33 cellular contexts compared by ENCODE assay signal in the genomic region with DNA sequence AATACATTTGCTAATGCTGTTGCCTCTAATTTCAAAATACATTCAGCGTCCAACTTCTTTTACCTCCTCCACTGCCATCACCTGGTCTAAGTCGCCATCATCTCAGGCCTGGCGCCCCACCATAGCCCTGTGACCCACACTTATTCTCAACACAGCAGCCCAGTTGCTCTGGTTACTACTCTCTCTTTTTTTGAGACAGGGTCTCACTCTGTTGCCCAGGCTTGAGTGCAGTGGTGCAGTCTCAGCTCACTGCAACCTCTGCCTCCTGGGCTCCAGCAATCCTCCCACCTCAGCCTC.
"Had no signal": no experiment of that assay in that cellular context is flagged by ENCODE, and none has a peak within 500 bp of the region (broad histone marks: within the 10 kb centered on the region; RNA-seq: fewer than 3 reads in every experiment).

No MANE protein-coding gene starts in this region.

- H3K27me3 Mint-ChIP-seq: activated CD4-positive, alpha-beta memory T cell treated with anti-CD3 and anti-CD28 coated beads for 36 hours; activated CD8-positive, alpha-beta T cell treated with anti-CD3 and anti-CD28 coated beads for 36 hours; activated T-helper 17 cell treated with anti-CD3 and anti-CD28 coated beads, Interleukin-2, amount 50 U/mL, for 72 hours; T-cell had no signal

- H3K4me3 Mint-ChIP-seq: activated B cell treated with CpG ODN at 0.5 μM for 24 hours; activated CD4-positive, alpha-beta memory T cell treated with anti-CD3 and anti-CD28 coated beads for 36 hours; activated CD4-positive, alpha-beta T cell treated with anti-CD3 and anti-CD28 coated beads, Interleukin-2, amount 10 ng/mL, durations not matched to agents 24 days and 14 days; activated CD8-positive, alpha-beta T cell treated with anti-CD3 and anti-CD28 coated beads for 36 hours; activated naive CD4-positive, alpha-beta T cell treated with anti-CD3 and anti-CD28 coated beads for 36 hours; activated naive CD8-positive, alpha-beta T cell treated with anti-CD3 and anti-CD28 coated beads, Interleukin-2, amount 10 ng/mL, durations not matched to agents 7 days and 5 days; activated T-cell treated with anti-CD3 and anti-CD28 coated beads, Interleukin-2, amount 50 U/mL, for 4 hours; activated T-cell treated with anti-CD3 and anti-CD28 coated beads, Interleukin-2, amount 50 U/mL, for 72 hours; activated T-helper 1 cell treated with anti-CD3 and anti-CD28 coated beads, Interleukin-12 subunit alpha, Interleukin-12 subunit beta, Interleukin-2, Interleukin-4 antibody, amounts not matched to agents 30 ng/mL and 10 ng/mL and 1 ng/mL, durations not matched to agents 14 hours and 24 hours and 36 hours; activated T-helper 17 cell treated with anti-CD3 and anti-CD28 coated beads, Interleukin-2, amount 50 U/mL, for 72 hours; central memory CD8-positive, alpha-beta T cell; T-cell; T-helper 2 cell treated with Interferon-gamma antibody and Interleukin-4, amounts not matched to agents 5 μg/mL and 100 μg/mL, for 36 hours had no signal

- H3K27ac ChIP-seq: adrenal gland, ascending aorta, cardiac muscle cell, VCaP had no signal

- H3K9me3 ChIP-seq: adrenal gland, ascending aorta had no signal

- H3K4me1 ChIP-seq: adrenal gland, ascending aorta had no signal

- H3K36me3 Mint-ChIP-seq: activated CD4-positive, alpha-beta memory T cell treated with anti-CD3 and anti-CD28 coated beads for 36 hours; activated naive CD8-positive, alpha-beta T cell treated with anti-CD3 and anti-CD28 coated beads, Interleukin-2, amount 10 ng/mL, durations not matched to agents 7 days and 5 days; brain; T-cell had no signal

- H3K27me3 ChIP-seq: adrenal gland, ascending aorta had no signal

- H3K27ac Mint-ChIP-seq: activated B cell treated with CpG ODN at 0.5 μM for 24 hours; activated CD4-positive, alpha-beta memory T cell treated with anti-CD3 and anti-CD28 coated beads for 36 hours; activated CD4-positive, alpha-beta T cell treated with anti-CD3 and anti-CD28 coated beads, Interleukin-2, amount 10 ng/mL, durations not matched to agents 24 days and 14 days; activated CD8-positive, alpha-beta T cell treated with anti-CD3 and anti-CD28 coated beads for 36 hours; activated naive CD4-positive, alpha-beta T cell treated with anti-CD3 and anti-CD28 coated beads for 36 hours; activated naive CD8-positive, alpha-beta T cell treated with anti-CD3 and anti-CD28 coated beads, Interleukin-2, amount 10 ng/mL, durations not matched to agents 7 days and 5 days; activated T-cell treated with anti-CD3 and anti-CD28 coated beads, Interleukin-2, amount 50 U/mL, for 72 hours; activated T-helper 1 cell treated with anti-CD3 and anti-CD28 coated beads, Interleukin-12 subunit alpha, Interleukin-12 subunit beta, Interleukin-2, Interleukin-4 antibody, amounts not matched to agents 30 ng/mL and 10 ng/mL and 1 ng/mL, durations not matched to agents 14 hours and 24 hours and 36 hours; activated T-helper 17 cell treated with anti-CD3 and anti-CD28 coated beads, Interleukin-2, amount 50 U/mL, for 72 hours; T-helper 2 cell treated with Interferon-gamma antibody and Interleukin-4, amounts not matched to agents 5 μg/mL and 100 μg/mL, for 36 hours had no signal

- H3K36me3 ChIP-seq: adrenal gland, ascending aorta, cardiac muscle cell had no signal

- H3K4me1 Mint-ChIP-seq: activated B cell treated with CpG ODN at 0.5 μM for 24 hours; activated CD4-positive, alpha-beta T cell treated with anti-CD3 and anti-CD28 coated beads, Interleukin-2, amount 10 ng/mL, durations not matched to agents 24 days and 14 days; activated naive CD8-positive, alpha-beta T cell treated with anti-CD3 and anti-CD28 coated beads, Interleukin-2, amount 10 ng/mL, durations not matched to agents 7 days and 5 days; activated T-helper 17 cell treated with anti-CD3 and anti-CD28 coated beads, Interleukin-2, amount 50 U/mL, for 72 hours had no signal

- ATAC-seq: activated CD8-positive, alpha-beta T cell treated with anti-CD3 and anti-CD28 coated beads for 36 hours; activated naive CD4-positive, alpha-beta T cell treated with anti-CD3 and anti-CD28 coated beads, Interleukin-2, amount 50 U/mL, for 72 hours; activated T-cell treated with anti-CD3 and anti-CD28 coated beads, Interleukin-2, amount 50 U/mL, for 4 hours; activated T-cell treated with anti-CD3 and anti-CD28 coated beads, Interleukin-2, amount 50 U/mL, for 72 hours; activated T-helper 17 cell treated with anti-CD3 and anti-CD28 coated beads, Interleukin-2, amount 50 U/mL, for 72 hours; T-cell had no signal

- DNase-seq: activated B cell treated with CpG ODN at 0.5 μM for 24 hours; activated CD4-positive, alpha-beta memory T cell treated with anti-CD3 and anti-CD28 coated beads for 36 hours; activated CD4-positive, alpha-beta T cell treated with anti-CD3 and anti-CD28 coated beads for 4 hours; activated CD4-positive, alpha-beta T cell treated with anti-CD3 and anti-CD28 coated beads, Interleukin-2, amount 10 ng/mL, durations not matched to agents 24 days and 14 days; activated CD4-positive, alpha-beta T cell treated with anti-CD3 and anti-CD28 coated beads, Interleukin-2, amount 50 U/mL, for 1 hour; activated CD4-positive, alpha-beta T cell treated with anti-CD3 and anti-CD28 coated beads, Interleukin-2, amount 50 U/mL, for 4 hours; activated CD4-positive, CD25-positive, alpha-beta regulatory T cell treated with anti-CD3 and anti-CD28 coated beads, Interleukin-2, amount 50 U/mL, for 72 hours; activated CD8-positive, alpha-beta memory T cell treated with anti-CD3 and anti-CD28 coated beads, Interleukin-2, amount 50 U/mL, for 4 hours; activated CD8-positive, alpha-beta T cell treated with anti-CD3 and anti-CD28 coated beads for 36 hours; activated gamma-delta T cell treated with Interleukin-2 at 50 U/mL for 16 hours; activated naive CD4-positive, alpha-beta T cell; activated naive CD4-positive, alpha-beta T cell treated with anti-CD3 and anti-CD28 coated beads for 36 hours; activated naive CD4-positive, alpha-beta T cell treated with anti-CD3 and anti-CD28 coated beads, Interleukin-2, amount 50 U/mL, for 16 hours; activated naive CD8-positive, alpha-beta T cell treated with anti-CD3 and anti-CD28 coated beads, Interleukin-2, amount 10 ng/mL, durations not matched to agents 7 days and 5 days; activated T-cell treated with anti-CD3 and anti-CD28 coated beads for 4 hours; activated T-cell treated with anti-CD3 and anti-CD28 coated beads, Interleukin-2, amount 50 U/mL, for 1 hour; activated T-cell treated with anti-CD3 and anti-CD28 coated beads, Interleukin-2, amount 50 U/mL, for 4 hours; activated T-cell treated with anti-CD3 and anti-CD28 coated beads, Interleukin-2, amount 50 U/mL, for 72 hours; adrenal gland; amniotic stem cell; cerebellar nuclear complex; T-cell; T-helper 2 cell; T-helper 9 cell had no signal

- H3K9me3 Mint-ChIP-seq: activated B cell treated with CpG ODN at 0.5 μM for 24 hours; activated CD8-positive, alpha-beta T cell treated with anti-CD3 and anti-CD28 coated beads for 36 hours; central memory CD8-positive, alpha-beta T cell had no signal

- H3K4me3 ChIP-seq: adrenal gland, ascending aorta, cardiac muscle cell had no signal
